In the genomic region with DNA sequence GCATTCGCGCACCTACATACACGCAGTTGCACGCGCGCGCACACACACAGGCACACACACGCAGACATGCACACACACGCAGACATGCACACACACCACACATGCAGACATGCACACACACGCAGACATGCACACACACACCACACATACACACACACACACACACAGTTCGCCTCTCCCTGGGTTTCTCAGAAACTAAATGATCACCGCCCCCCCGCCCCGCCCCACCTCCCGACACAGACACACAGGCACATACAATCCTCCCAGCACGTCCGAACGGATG, we compare ENCODE assay signal across 8 cellular contexts. TPM values are rescaled to one million over a fixed set of nuclear protein-coding genes. Genes with fewer than 3 reads are reported as not detected.
DNase-seq lines count a peak whose midpoint lies in the region; ATAC-seq and TF ChIP-seq lines count a peak whose summit lies in the region.

No MANE protein-coding gene starts in this region.

- in situ Hi-C loops in ACHN (cut with HindIII; ENCODE audit: low pct_ligation_motif_present, low pct_unique_long_range_greater_than_20kb, low sequenced_read_pairs) = no loop called here

- peak overlapping the region; percentile 99 for H2AFZ ChIP-seq in parathyroid adenoma

- peaks cover 3% of the 10 kb centered on the region for H3K4me1 ChIP-seq in parathyroid adenoma

- no peaks in the 10 kb centered on the region for H3K9me3 ChIP-seq in parathyroid adenoma (ENCODE audit: control insufficient read depth, low read length)

- H3K4me3 ChIP-seq in GM08714 (ENCODE audit: low read length) (peak overlapping the region; percentile 60; the same call in 1 of the 2 replicates), WI38 (ENCODE audit: low read depth, low read length) (peak overlapping the region; percentile 75), epithelial cell of proximal tubule (ENCODE audit: low read depth, low read length) (peak overlapping the region; percentile 63), parathyroid adenoma (ENCODE audit: low read depth, low read length) (peak overlapping the region; percentile 80)

- DNase-seq in epithelial cell of proximal tubule (ENCODE audit: low read depth) = no peak
- DNase-seq in AML-193 (lab: John Stamatoyannopoulos, UW) = no peak
- DNase-seq in amniotic stem cell (lab: John Stamatoyannopoulos, UW) = no peak
- no peak for DNase-seq in ACHN

- ATAC-seq in HG03432 (IDR thresholded peaks at IDR 0.05; ENCODE audit: unreplicated experiment) = no peak

- H3K36me3 ChIP-seq in parathyroid adenoma (ENCODE audit: control insufficient read depth, insufficient read depth, low read length) = no peaks in the 10 kb centered on the region

- H3K27ac ChIP-seq in parathyroid adenoma = no peak overlapping the region

- H3K79me2 ChIP-seq in parathyroid adenoma = no peaks in the 10 kb centered on the region

- H3K9ac ChIP-seq in parathyroid adenoma = no peak overlapping the region

- TF ChIP-seq CTCF in WI38 (IDR thresholded peaks at IDR 0.05; ENCODE audit: low read depth, low read length) (no peak), epithelial cell of proximal tubule (conservative IDR thresholded peaks at IDR 0.05; ENCODE audit: low read depth, low read length) (no peak), parathyroid adenoma (IDR thresholded peaks at IDR 0.05) (no peak)

- no peaks in the 10 kb centered on the region for H3K27me3 ChIP-seq in parathyroid adenoma (ENCODE audit: control insufficient read depth, insufficient read depth, low read length)

- H3K4me2 ChIP-seq in parathyroid adenoma (ENCODE audit: low read length) = peak overlapping the region; percentile 90

RNA-seq across cellular contexts. Expression of a gene that starts 1.1 kb away (rescaled TPM):
- 13.3 and 23.8 TPM in 2 replicates for total RNA-seq in epithelial cell of proximal tubule
